Comparison of ENCODE assay signal across 26 cellular contexts in the genomic region with DNA sequence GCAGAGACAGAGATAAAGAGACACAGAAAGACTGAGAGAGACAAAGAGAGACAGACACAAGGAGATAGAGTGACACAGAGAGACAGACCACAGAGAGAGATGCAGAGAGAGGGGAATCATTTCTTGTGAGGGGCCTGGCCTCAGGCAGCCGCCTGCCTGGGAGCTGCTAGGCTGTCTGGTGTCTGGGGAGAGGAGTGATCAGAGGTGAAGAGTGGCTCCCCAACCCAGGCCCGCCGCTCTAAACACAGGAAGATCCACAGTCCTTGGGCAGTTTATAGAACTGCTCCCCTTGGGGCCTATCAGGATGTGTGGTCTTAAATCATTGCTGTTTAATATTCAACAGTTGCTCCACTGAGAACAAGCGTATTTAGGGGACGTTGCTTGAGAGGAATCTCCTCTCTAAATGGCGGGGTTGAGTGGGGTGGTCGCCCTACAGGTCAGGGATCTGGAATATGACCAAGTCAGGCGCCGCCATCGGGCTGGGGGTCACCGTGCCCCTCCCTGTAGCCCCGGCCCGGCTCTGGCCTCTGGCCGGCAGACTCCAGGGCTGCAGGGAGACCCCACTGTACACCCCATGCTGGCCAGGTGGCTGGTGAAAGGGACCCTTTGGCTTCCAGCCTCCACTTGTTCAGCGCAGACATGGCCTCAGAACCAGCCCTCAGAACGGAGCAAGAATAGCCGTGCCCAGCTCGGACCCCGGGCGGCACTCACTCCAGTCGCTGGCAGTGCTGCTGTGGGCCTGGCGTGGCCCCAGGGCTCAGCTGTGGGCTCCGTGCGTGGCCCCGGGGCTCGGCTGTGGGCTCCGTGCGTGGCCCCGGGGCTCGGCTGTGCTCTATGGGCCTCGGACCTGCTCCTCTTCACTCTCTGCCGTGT.
DNase-seq lines count a peak whose midpoint lies in the region; ATAC-seq and TF ChIP-seq lines count a peak whose summit lies in the region.
"Had no signal": no experiment of that assay in that cellular context is flagged by ENCODE, and none has a peak within 500 bp of the region (broad histone marks: within the 10 kb centered on the region; RNA-seq: fewer than 3 reads in every experiment).

No MANE protein-coding gene starts in this region.

- 69 to 77% (median 75%) methylated on average over 29 to 32 of the region's 32 CpGs for WGBS in spleen, 5 donors

- H4K20me1 ChIP-seq in BLaER1 treated with 17β-estradiol and CSF1 and Interleukin-3, amounts not matched to agents 10 nM and 100 nM: peaks cover 0 to 22% (median 14%) of the 10 kb centered on the region in 11 experiments; a peak in 12 of 22 replicates
- H4K20me1 ChIP-seq in Loucy (ENCODE audit: insufficient read depth, low read length, poor library complexity, severe bottlenecking): no peaks in the 10 kb centered on the region

- H3K36me3 Mint-ChIP-seq in glutamatergic neuron (ENCODE audit: unreplicated experiment): peaks cover 20% of the 10 kb centered on the region
- H3K36me3 Mint-ChIP-seq: CD8-positive, alpha-beta memory T cell had no signal

- H3K9me3 Mint-ChIP-seq in glutamatergic neuron (ENCODE audit: unreplicated experiment): peaks cover 16% of the 10 kb centered on the region
- H3K9me3 Mint-ChIP-seq: CD8-positive, alpha-beta memory T cell had no signal

- no peak overlapping the region for H3K4me3 Mint-ChIP-seq in glutamatergic neuron (ENCODE audit: unreplicated experiment)
- H3K4me3 Mint-ChIP-seq: CD8-positive, alpha-beta memory T cell; H9 had no signal

- peak overlapping the region in 9 of 11 experiments; percentile 0 to 66 (median 47); a peak in 13 of 22 replicates for H3K9ac ChIP-seq in BLaER1 treated with 17β-estradiol and CSF1 and Interleukin-3, amounts not matched to agents 10 nM and 100 nM
- no peak overlapping the region for H3K9ac ChIP-seq in Loucy (ENCODE audit: low read depth, low read length, poor library complexity, severe bottlenecking)
- H3K9ac ChIP-seq: GM23248 had no signal

- H3K4me1 ChIP-seq in BLaER1 treated with 17β-estradiol and CSF1 and Interleukin-3, amounts not matched to agents 10 nM and 100 nM: peaks cover 32 to 67% (median 63%) of the 10 kb centered on the region in 10 experiments
- H3K4me1 ChIP-seq in Loucy (ENCODE audit: insufficient read depth, low read length, poor library complexity, severe bottlenecking) (peaks cover 6% of the 10 kb centered on the region), spleen (peaks cover 0 to 31% (median 9%) of the 10 kb centered on the region in 6 donors), breast epithelium (no peaks in the 10 kb centered on the region)
- H3K4me1 ChIP-seq: A549, BE2C had no signal

- H3F3A ChIP-seq in Loucy (ENCODE audit: low read depth): no peaks in the 10 kb centered on the region

- no peaks in the 10 kb centered on the region for H3K9me3 ChIP-seq in BLaER1 treated with 17β-estradiol and CSF1 and Interleukin-3, amounts not matched to agents 10 nM and 100 nM (replicated peaks in 1 of 11)
- no peaks in the 10 kb centered on the region for H3K9me3 ChIP-seq in Loucy (ENCODE audit: insufficient read depth, low read depth, low read length)
- H3K9me3 ChIP-seq in spleen: no peaks in the 10 kb centered on the region
- H3K9me3 ChIP-seq in breast epithelium: no peaks in the 10 kb centered on the region
- H3K9me3 ChIP-seq: A549, BE2C had no signal

- H3K27me3 Mint-ChIP-seq in glutamatergic neuron (ENCODE audit: unreplicated experiment): peaks cover 30% of the 10 kb centered on the region

- H3K27me3 ChIP-seq in BLaER1 treated with 17β-estradiol and CSF1 and Interleukin-3, amounts not matched to agents 10 nM and 100 nM: peaks cover 15 to 25% (median 22%) of the 10 kb centered on the region in 11 experiments; a peak in 20 of 22 replicates
- H3K27me3 ChIP-seq in Loucy (ENCODE audit: insufficient read depth, low read length, poor library complexity, severe bottlenecking): peaks cover 4% of the 10 kb centered on the region
- no peaks in the 10 kb centered on the region for H3K27me3 ChIP-seq in spleen (replicated peaks in 1 of 7)
- H3K27me3 ChIP-seq in breast epithelium: peaks cover 0 to 3% of the 10 kb centered on the region in 2 donors

- H3K4me1 Mint-ChIP-seq in glutamatergic neuron (ENCODE audit: low read depth, unreplicated experiment): peaks cover 4% of the 10 kb centered on the region

- TF ChIP-seq CTCF in Loucy (conservative IDR thresholded peaks at IDR 0.05; ENCODE audit: low read length) (no peak), glutamatergic neuron (IDR thresholded peaks at IDR 0.05; ENCODE audit: partially characterized antibody, unreplicated experiment) (no peak), spleen (IDR thresholded peaks at IDR 0.05 in 8 of 11, conservative IDR thresholded peaks at IDR 0.05 in 3 of 11) (no peak), breast epithelium (IDR thresholded peaks at IDR 0.05) (no peak), coronary artery (IDR thresholded peaks at IDR 0.05) (no peak)

- H3K36me3 ChIP-seq in BLaER1 treated with 17β-estradiol and CSF1 and Interleukin-3, amounts not matched to agents 10 nM and 100 nM: no peaks in the 10 kb centered on the region
- H3K36me3 ChIP-seq in Loucy (ENCODE audit: insufficient read depth, low read length) (no peaks in the 10 kb centered on the region), spleen (no peaks in the 10 kb centered on the region), breast epithelium (no peaks in the 10 kb centered on the region)
- H3K36me3 ChIP-seq: BE2C had no signal

- no peaks in the 10 kb centered on the region for H3K79me2 ChIP-seq in Loucy (ENCODE audit: insufficient read depth, low read length)

- H3K27ac Mint-ChIP-seq in glutamatergic neuron (ENCODE audit: unreplicated experiment): no peak overlapping the region

- peak; percentile 12 for DNase-seq in glutamatergic neuron
- peak; percentile 61 for DNase-seq in spleen
- DNase-seq in breast epithelium (ENCODE audit: low spot score in 2 of 2): no peak
- DNase-seq in coronary artery (ENCODE audit: low spot score): no peak
- DNase-seq: BE2C, Calu3, DMS153, GM23248, H9, KG1, NCI-H1092 treated with DMSO at 0.1 percent for 48 hours, NCI-H146, NCI-H2029 treated with DMSO at 0.1 percent for 48 hours, NCI-H2171, NCI-H345, NCI-H524 treated with DMSO at 0.1 percent for 48 hours, OCI-M1, RPMI8226, SIG-M5 had no signal

- intact Hi-C loops in spleen (cut with DNase I; ENCODE audit: low total_unique reads) (no loop called here), breast epithelium (cut with DNase I; ENCODE audit: low total_unique reads) (no loop called here)

- no peaks in the 10 kb centered on the region for H3K9me2 ChIP-seq in Loucy (replicated peaks; ENCODE audit: low read depth, low read length)

- peak overlapping the region in 7 of 11 experiments; percentile 13 to 66 (median 49); a peak in 14 of 22 replicates for H3K27ac ChIP-seq in BLaER1 treated with 17β-estradiol and CSF1 and Interleukin-3, amounts not matched to agents 10 nM and 100 nM
- no peak overlapping the region for H3K27ac ChIP-seq in spleen
- no peak overlapping the region for H3K27ac ChIP-seq in breast epithelium
- H3K27ac ChIP-seq in coronary artery: no peak overlapping the region
- H3K27ac ChIP-seq: A549, GM23248 had no signal

- peak overlapping the region in 1 of 10 experiments; percentile 1; a peak in 1 of 20 replicates for H3K4me3 ChIP-seq in BLaER1 treated with 17β-estradiol and CSF1 and Interleukin-3, amounts not matched to agents 10 nM and 100 nM
- no peak overlapping the region for H3K4me3 ChIP-seq in Loucy (ENCODE audit: low read length, poor library complexity, severe bottlenecking)
- H3K4me3 ChIP-seq in spleen: no peak overlapping the region
- H3K4me3 ChIP-seq in breast epithelium: no peak overlapping the region
- H3K4me3 ChIP-seq in coronary artery: no peak overlapping the region
- H3K4me3 ChIP-seq: A549, GM23248 had no signal

- no peak overlapping the region for H2AFZ ChIP-seq in Loucy (ENCODE audit: low read length)
- H2AFZ ChIP-seq: GM23248 had no signal

- no peak for ATAC-seq in GM21723 (IDR thresholded peaks at IDR 0.05; ENCODE audit: unreplicated experiment)
- ATAC-seq in HG03175 (IDR thresholded peaks at IDR 0.05; ENCODE audit: unreplicated experiment): no peak
- ATAC-seq: A549, SK-N-SH treated with all-trans-retinoic acid at 6 μM for 48 hours had no signal

- peak overlapping the region; percentile 4 to 94 (median 77); a peak in 21 of 22 replicates for H3K4me2 ChIP-seq in BLaER1 treated with 17β-estradiol and CSF1 and Interleukin-3, amounts not matched to agents 10 nM and 100 nM
- H3K4me2 ChIP-seq in Loucy (ENCODE audit: low read depth, low read length, poor library complexity, severe bottlenecking): peak overlapping the region; percentile 29
- H3K4me2 ChIP-seq: A549 had no signal

- no peak for TF ChIP-seq POLR2A in spleen (IDR thresholded peaks at IDR 0.05)
- TF ChIP-seq POLR2A in breast epithelium (IDR thresholded peaks at IDR 0.05): no peak

Comparison
In these comparisons a context has a peak if more than half of its experiments do, and no peak if none do; other contexts are left out.
1. H3K27ac ChIP-seq: peak in BLaER1 treated with 17β-estradiol and CSF1 and Interleukin-3, amounts not matched to agents 10 nM and 100 nM (7 of 11); none in spleen (0 of 8), breast epithelium (0 of 2) and coronary artery (0 of 2).
2. DNase-seq: peak in glutamatergic neuron (single experiment) and spleen (single experiment); none in breast epithelium (0 of 2) and coronary artery (single experiment).